ENCODE assay signal across 8 cellular contexts in genomic region chr3:126983276-126983652, GRCh38. TPM values are rescaled to one million over a fixed set of nuclear protein-coding genes. Genes with fewer than 3 reads are reported as not detected.
DNase-seq lines count a peak whose midpoint lies in the region; ATAC-seq and TF ChIP-seq lines count a peak whose summit lies in the region.

No MANE protein-coding gene starts in this region.

- H3K36me3 ChIP-seq in neural cell (ENCODE audit: insufficient read depth, low read length) = no peaks in the 10 kb centered on the region

- no peak overlapping the region for H2AFZ ChIP-seq in neural cell (ENCODE audit: low read depth, low read length)

- peak overlapping the region; percentile 86 for H3K9ac ChIP-seq in neural cell (ENCODE audit: low read length)

- H3K4me2 ChIP-seq in neural cell (ENCODE audit: low read length) = no peak overlapping the region

- CTCF ChIA-PET in GM10248 (lab: Yijun Ruan, JAX) = interaction anchor here (1.9 to 2.4 kb wide), 2 partner anchors 21 to 232 kb away, joined by 5 to 6 read pairs; no protein-coding TSS in a partner anchor

- no peak overlapping the region for H3K27ac ChIP-seq in neural cell (ENCODE audit: low read length)

- POLR2A ChIA-PET in GM10248 (lab: Yijun Ruan, JAX) = no interaction called here

- H3K9me2 ChIP-seq in neural cell (ENCODE audit: insufficient read depth, low read length) = no peaks in the 10 kb centered on the region

- peak; percentile 9 for ATAC-seq in HG03064 (IDR thresholded peaks at IDR 0.05; ENCODE audit: low read depth, unreplicated experiment)

- H3K79me2 ChIP-seq in neural cell (replicated peaks; ENCODE audit: insufficient read depth, low read length) = peaks cover 39% of the 10 kb centered on the region

- peaks cover 18% of the 10 kb centered on the region for H4K20me1 ChIP-seq in neural cell (ENCODE audit: insufficient read depth)

- peak overlapping the region; percentile 97 for H3K4me3 ChIP-seq in neural cell (ENCODE audit: low read length)

- peaks cover 2% of the 10 kb centered on the region for H3K27me3 ChIP-seq in neural cell (ENCODE audit: insufficient read depth, low read depth, low read length)

- H3K9me3 ChIP-seq in neural cell (ENCODE audit: low read length) = no peaks in the 10 kb centered on the region

- DNase-seq in GM10248 (ENCODE audit: extremely low spot score) (peak; percentile 49), NCI-H187 treated with DMSO at 0.1 percent for 48 hours (lab: John Stamatoyannopoulos, UW) (no peak), islet precursor cell (no peak), DMS153 treated with DMSO at 0.1 percent for 48 hours (lab: John Stamatoyannopoulos, UW; ENCODE audit: unreplicated experiment) (no peak)
- peak; percentile 10 for DNase-seq in central memory CD4-positive, alpha-beta T cell
- no peak for DNase-seq in stimulated activated naive CD4-positive, alpha-beta T cell treated with Interleukin-2 at 50 U/mL for 16 hours (lab: John Stamatoyannopoulos, UW)

- TF ChIP-seq RAD21 in neural cell (conservative IDR thresholded peaks at IDR 0.05) = no peak

- TF ChIP-seq EP300 in neural cell (conservative IDR thresholded peaks at IDR 0.05; ENCODE audit: poor library complexity, severe bottlenecking) = no peak

- TF ChIP-seq CTCF in GM10248 (IDR thresholded peaks at IDR 0.05; ENCODE audit: control extremely low read depth, extremely low read depth, low read depth, missing control alignments) (no peak), neural cell (IDR thresholded peaks at IDR 0.05; ENCODE audit: poor library complexity, severe bottlenecking) (no peak)

- H3F3A ChIP-seq in neural cell (ENCODE audit: insufficient read depth, low read length, poor library complexity, severe bottlenecking) = no peaks in the 10 kb centered on the region

TF ChIP-seq in neural cell, 6 proteins besides CTCF, POLR2A, EP300 and RAD21:
- no peak for TF ChIP-seq MXI1 (conservative IDR thresholded peaks at IDR 0.05; ENCODE audit: poor library complexity, severe bottlenecking)
TF ChIP-seq in neural cell: peak in this region for 0.

RNA-seq across cellular contexts. Expression of gene PLXNA1, which starts 0.3 kb away (rescaled TPM):
- polyA plus RNA-seq in neural cell = 65.6 and 86.8 TPM in 2 replicates
- polyA minus RNA-seq in neural cell = 156 and 159 TPM in 2 replicates

Comparison
In these comparisons a context has a peak if more than half of its experiments do, and no peak if none do; other contexts are left out.
1. DNase-seq: peak in GM10248 (single experiment) and central memory CD4-positive, alpha-beta T cell (single experiment); none in stimulated activated naive CD4-positive, alpha-beta T cell treated with Interleukin-2 at 50 U/mL for 16 hours (single experiment), NCI-H187 treated with DMSO at 0.1 percent for 48 hours (single experiment), islet precursor cell (single experiment) and DMS153 treated with DMSO at 0.1 percent for 48 hours (single experiment).